In the genomic region with DNA sequence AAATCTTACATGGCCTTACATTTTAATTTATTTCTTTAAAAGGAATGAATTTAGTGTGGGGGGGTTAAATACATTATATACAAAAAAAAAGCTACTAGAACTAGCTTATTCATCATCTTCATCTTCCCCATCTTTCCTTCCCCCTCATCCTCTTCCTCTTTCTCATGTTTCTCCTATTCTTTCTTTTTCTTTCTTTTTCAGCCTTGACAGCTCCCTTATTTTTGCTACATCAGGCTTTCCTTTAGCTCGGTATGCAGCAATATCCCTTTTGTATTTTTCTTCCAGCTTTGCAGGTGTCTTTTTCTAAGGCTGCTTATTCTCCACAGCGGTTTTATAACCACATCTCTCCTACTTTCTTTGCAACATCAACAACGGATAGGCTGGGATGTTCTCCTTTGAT, we compare ENCODE assay signal across 10 cellular contexts. TPM values are rescaled to one million over a fixed set of nuclear protein-coding genes. Genes with fewer than 3 reads are reported as not detected.
"Had no signal": no experiment of that assay in that cellular context is flagged by ENCODE, and none has a peak within 500 bp of the region (broad histone marks: within the 10 kb centered on the region; RNA-seq: fewer than 3 reads in every experiment).

No MANE protein-coding gene starts in this region.

- H3K4me3 Mint-ChIP-seq: IgD-negative memory B cell had no signal

- H3K27ac ChIP-seq: HL-60, KMS-11 had no signal

- ATAC-seq: HepG2 had no signal

- FAIRE-seq: HepG2, HTR-8/SVneo had no signal

- H3K4me1 Mint-ChIP-seq: IgD-negative memory B cell had no signal

- DNase-seq: IMR-90, Karpas-422, KBM-7, KG1 had no signal

- H3K4me2 ChIP-seq: KMS-11 had no signal

- H3K27ac Mint-ChIP-seq: IgD-negative memory B cell had no signal

- H3K9ac ChIP-seq: KMS-11 had no signal

RNA-seq across cellular contexts. Expression of gene SLC28A1, which starts 55.9 kb away (rescaled TPM):
- total RNA-seq: HT1080, IMR-90 had no signal
- polyA plus RNA-seq: IgD-negative memory B cell, IMR-90 had no signal
